2 cellular contexts compared by ENCODE assay signal in genomic region chr1:154556422-154556821, GRCh38.
TF ChIP-seq lines count a peak whose summit lies in the region.

No MANE protein-coding gene starts in this region.

TF ChIP-seq in H1, 55 proteins besides CTCF, POLR2A, EP300 and RAD21:
- TF ChIP-seq SAP30 (IDR thresholded peaks at IDR 0.05; ENCODE audit: insufficient read depth, insufficient replicate concordance, low read length) (no peak), SIN3A (conservative IDR thresholded peaks at IDR 0.05 in 1 of 2, IDR thresholded peaks at IDR 0.05 in 1 of 2; ENCODE audit: low read depth in 1 of 2, low read length in 2 of 2) (peak in 1 of 2 experiments; percentile 61; a peak in 1 of 4 replicates), RNF2 (IDR thresholded peaks at IDR 0.05; ENCODE audit: borderline replicate concordance, low read depth, low read length, missing control alignments, poor library complexity, severe bottlenecking) (no peak), RBBP5 (IDR thresholded peaks at IDR 0.05; ENCODE audit: borderline replicate concordance, low read depth, low read length) (peak; percentile 35; the same call in 1 of the 2 replicates), TEAD4 (IDR thresholded peaks at IDR 0.05; ENCODE audit: low read depth, low read length) (peak; percentile 96), MAX (IDR thresholded peaks at IDR 0.05) (peak; percentile 67)
TF ChIP-seq in H1: peak in this region for 4.

TF ChIP-seq in HEK293T, 16 proteins besides CTCF, POLR2A, EP300 and RAD21:
- no peak for TF ChIP-seq FOXA1 (IDR thresholded peaks at IDR 0.05)
- no peak for TF ChIP-seq FOXK2 (IDR thresholded peaks at IDR 0.05)
- no peak for TF ChIP-seq SP1 (IDR thresholded peaks at IDR 0.05)
- TF ChIP-seq FOXM1 (IDR thresholded peaks at IDR 0.05; ENCODE audit: borderline replicate concordance): no peak
- no peak for TF ChIP-seq HDGF (IDR thresholded peaks at IDR 0.05; ENCODE audit: borderline replicate concordance)
- TF ChIP-seq ZNF384 (IDR thresholded peaks at IDR 0.05): no peak
